Comparison of ENCODE assay signal across 25 cellular contexts in genomic region chr16:35562919-35563318, GRCh38.
DNase-seq lines count a peak whose midpoint lies in the region; ATAC-seq, FAIRE-seq and TF ChIP-seq lines count a peak whose summit lies in the region.
"Had no signal": no experiment of that assay in that cellular context is flagged by ENCODE, and none has a peak within 500 bp of the region (broad histone marks: within the 10 kb centered on the region; RNA-seq: fewer than 3 reads in every experiment).

No MANE protein-coding gene starts in this region.

- peaks cover 12% of the 10 kb centered on the region for H3K27me3 Mint-ChIP-seq in endothelial cell (ENCODE audit: unreplicated experiment)
- H3K27me3 Mint-ChIP-seq: CD4-positive, alpha-beta memory T cell; CD4-positive, CD25-positive, alpha-beta regulatory T cell had no signal

- H3K4me3 ChIP-seq in DND-41 (ENCODE audit: low read depth in 1 of 2, low read length in 2 of 2) (no peak overlapping the region), esophagus muscularis mucosa (no peak overlapping the region), keratinocyte (ENCODE audit: control insufficient read depth in 2 of 3, extremely low read depth in 1 of 3, insufficient read depth in 2 of 3, low read depth in 1 of 3, low read length in 3 of 3) (no peak overlapping the region)
- H3K4me3 ChIP-seq: BLaER1, GM12878 had no signal

- no peak for DNase-seq in DND-41
- no peak for DNase-seq in epithelial cell of prostate (ENCODE audit: low read depth, low spot score)
- peak; percentile 79 for DNase-seq in esophagus muscularis mucosa (ENCODE audit: extremely low spot score)
- no peak for DNase-seq in keratinocyte (ENCODE audit: low read depth, low spot score)
- DNase-seq in endothelial cell (ENCODE audit: low spot score), result no peak
- DNase-seq in D341Med (ENCODE audit: low spot score), result no peak
- DNase-seq: 8988T; ACHN; BE2C; C1 segment of cervical spinal cord; CD4-positive, alpha-beta memory T cell; CD4-positive, CD25-positive, alpha-beta regulatory T cell; CD8-positive, alpha-beta memory T cell; COR-L47; DMS79 treated with DMSO at 0.1 percent for 48 hours; EL; GDM1 had no signal

- H3K36me3 ChIP-seq in DND-41 (ENCODE audit: insufficient read depth, low read length) (no peaks in the 10 kb centered on the region; the same call in 1 of the 2 replicates), esophagus muscularis mucosa (no peaks in the 10 kb centered on the region), keratinocyte (ENCODE audit: control insufficient read depth in 2 of 2, extremely low read depth in 1 of 2, insufficient read depth in 2 of 2, low read length in 2 of 2) (no peaks in the 10 kb centered on the region)
- H3K36me3 ChIP-seq: BE2C, BLaER1 had no signal

- H3K9me3 Mint-ChIP-seq in endothelial cell (ENCODE audit: unreplicated experiment), result peaks cover 29% of the 10 kb centered on the region

- ATAC-seq in DND-41 (ENCODE audit: insufficient read depth, low read depth) (no peak), GM18870 (IDR thresholded peaks at IDR 0.05; ENCODE audit: unreplicated experiment) (no peak)

- 17% methylated on average over 1 of the region's 1 CpG for WGBS in esophagus muscularis mucosa

- dilution Hi-C loops in keratinocyte (cut with MboI; ENCODE audit: extremely low pct_ligation_motif_present, low sequenced_read_pairs), result no loop called here

- H3K4me1 Mint-ChIP-seq in endothelial cell (ENCODE audit: unreplicated experiment), result no peaks in the 10 kb centered on the region
- H3K4me1 Mint-ChIP-seq: CD14-positive monocyte; CD4-positive, alpha-beta memory T cell; CD4-positive, CD25-positive, alpha-beta regulatory T cell had no signal

- H3K36me3 Mint-ChIP-seq in endothelial cell (ENCODE audit: low read depth, unreplicated experiment), result peaks cover 13% of the 10 kb centered on the region
- H3K36me3 Mint-ChIP-seq: CD14-positive monocyte; CD4-positive, alpha-beta memory T cell; CD4-positive, CD25-positive, alpha-beta regulatory T cell; CD8-positive, alpha-beta memory T cell had no signal

- H3K4me3 Mint-ChIP-seq in endothelial cell (ENCODE audit: unreplicated experiment), result no peak overlapping the region
- H3K4me3 Mint-ChIP-seq: CD14-positive monocyte; CD4-positive, alpha-beta memory T cell; CD4-positive, CD25-positive, alpha-beta regulatory T cell; CD8-positive, alpha-beta memory T cell had no signal

- H3K4me2 ChIP-seq in DND-41 (ENCODE audit: insufficient read depth, low read length) (no peak overlapping the region), keratinocyte (ENCODE audit: control insufficient read depth, extremely low read depth, insufficient read depth, low read depth, low read length) (no peak overlapping the region)
- H3K4me2 ChIP-seq: BLaER1 had no signal

- H3K27ac ChIP-seq in DND-41 (ENCODE audit: low read length) (peak overlapping the region; percentile 94), epithelial cell of prostate (peak overlapping the region; percentile 24), esophagus muscularis mucosa (replicated peaks in 1 of 4) (no peak overlapping the region), keratinocyte (ENCODE audit: control insufficient read depth, insufficient read depth, low read length) (peak overlapping the region; percentile 42)
- H3K27ac ChIP-seq: BLaER1 had no signal

- H3K27me3 ChIP-seq in DND-41 (ENCODE audit: insufficient read depth, low read length, poor library complexity), result no peaks in the 10 kb centered on the region
- H3K27me3 ChIP-seq in esophagus muscularis mucosa, result no peaks in the 10 kb centered on the region
- no peaks in the 10 kb centered on the region for H3K27me3 ChIP-seq in keratinocyte (ENCODE audit: control insufficient read depth, extremely low read depth, insufficient read depth, low read length)
- H3K27me3 ChIP-seq: BE2C, BLaER1 had no signal

- no peak for FAIRE-seq in keratinocyte (lab: Jason Lieb, UNC)
- FAIRE-seq: A204.1, D721Med, GM12878, GM12892, GM18507 had no signal

- TF ChIP-seq EP300 in esophagus muscularis mucosa (IDR thresholded peaks at IDR 0.05), result no peak

- H3K9ac ChIP-seq in DND-41 (ENCODE audit: low read depth, low read length) (no peak overlapping the region), keratinocyte (ENCODE audit: control insufficient read depth, extremely low read depth, insufficient read depth, low read length) (no peak overlapping the region)
- H3K9ac ChIP-seq: BLaER1 had no signal

- TF ChIP-seq CTCF in DND-41 (IDR thresholded peaks at IDR 0.05; ENCODE audit: borderline replicate concordance, extremely low read depth, low read length, poor library complexity, severe bottlenecking) (no peak), esophagus muscularis mucosa (IDR thresholded peaks at IDR 0.05) (no peak), keratinocyte (optimal IDR thresholded peaks at IDR 0.05 in 1 of 3, IDR thresholded peaks at IDR 0.05 in 1 of 3, conservative IDR thresholded peaks at IDR 0.05 in 1 of 3; ENCODE audit: extremely low read depth in 1 of 3, insufficient read depth in 2 of 3, low read length in 3 of 3) (no peak), endothelial cell (IDR thresholded peaks at IDR 0.05; ENCODE audit: unreplicated experiment) (no peak)

- intact Hi-C loops in esophagus muscularis mucosa (cut with DNase I), result no loop called here

- H3K4me1 ChIP-seq in DND-41 (ENCODE audit: insufficient read depth, low read length) (peaks cover 42% of the 10 kb centered on the region), esophagus muscularis mucosa (no peaks in the 10 kb centered on the region), keratinocyte (ENCODE audit: control insufficient read depth, extremely low read depth, insufficient read depth, low read length) (peaks cover 35% of the 10 kb centered on the region)
- H3K4me1 ChIP-seq: BE2C had no signal

- H3K79me2 ChIP-seq in DND-41 (ENCODE audit: insufficient read depth, low read length) (no peaks in the 10 kb centered on the region), keratinocyte (ENCODE audit: control insufficient read depth, insufficient read depth, low read length) (no peaks in the 10 kb centered on the region)

- H4K20me1 ChIP-seq in DND-41 (ENCODE audit: insufficient read depth, low read length) (no peaks in the 10 kb centered on the region), keratinocyte (ENCODE audit: control insufficient read depth, extremely low read depth, insufficient read depth, low read length) (no peaks in the 10 kb centered on the region)
- H4K20me1 ChIP-seq: BLaER1 had no signal

- no peak for TF ChIP-seq POLR2A in esophagus muscularis mucosa (IDR thresholded peaks at IDR 0.05; ENCODE audit: low read depth)

- no peak overlapping the region for H3K27ac Mint-ChIP-seq in endothelial cell (ENCODE audit: unreplicated experiment)
- H3K27ac Mint-ChIP-seq: CD14-positive monocyte; CD4-positive, alpha-beta memory T cell; CD4-positive, CD25-positive, alpha-beta regulatory T cell; CD8-positive, alpha-beta memory T cell had no signal

- no peaks in the 10 kb centered on the region for H3K9me1 ChIP-seq in keratinocyte (ENCODE audit: control insufficient read depth, extremely low read depth, insufficient read depth, low read length)

- H2AFZ ChIP-seq in DND-41 (ENCODE audit: low read depth, low read length) (no peak overlapping the region), keratinocyte (ENCODE audit: control insufficient read depth, low read length) (no peak overlapping the region)

- H3K9me3 ChIP-seq in DND-41 (ENCODE audit: insufficient read depth, low read length, severe bottlenecking) (peaks cover 21% of the 10 kb centered on the region), esophagus muscularis mucosa (no peaks in the 10 kb centered on the region), keratinocyte (ENCODE audit: control insufficient read depth, low read depth, low read length) (no peaks in the 10 kb centered on the region)
- H3K9me3 ChIP-seq: BLaER1 had no signal

Comparison
In these comparisons a context has a peak if more than half of its experiments do, and no peak if none do; other contexts are left out.
1. H3K27ac ChIP-seq: peak in DND-41 (single experiment), epithelial cell of prostate (single experiment) and keratinocyte (single experiment); none in esophagus muscularis mucosa (0 of 4).